ENCODE assay signal across 8 cellular contexts in the genomic region with DNA sequence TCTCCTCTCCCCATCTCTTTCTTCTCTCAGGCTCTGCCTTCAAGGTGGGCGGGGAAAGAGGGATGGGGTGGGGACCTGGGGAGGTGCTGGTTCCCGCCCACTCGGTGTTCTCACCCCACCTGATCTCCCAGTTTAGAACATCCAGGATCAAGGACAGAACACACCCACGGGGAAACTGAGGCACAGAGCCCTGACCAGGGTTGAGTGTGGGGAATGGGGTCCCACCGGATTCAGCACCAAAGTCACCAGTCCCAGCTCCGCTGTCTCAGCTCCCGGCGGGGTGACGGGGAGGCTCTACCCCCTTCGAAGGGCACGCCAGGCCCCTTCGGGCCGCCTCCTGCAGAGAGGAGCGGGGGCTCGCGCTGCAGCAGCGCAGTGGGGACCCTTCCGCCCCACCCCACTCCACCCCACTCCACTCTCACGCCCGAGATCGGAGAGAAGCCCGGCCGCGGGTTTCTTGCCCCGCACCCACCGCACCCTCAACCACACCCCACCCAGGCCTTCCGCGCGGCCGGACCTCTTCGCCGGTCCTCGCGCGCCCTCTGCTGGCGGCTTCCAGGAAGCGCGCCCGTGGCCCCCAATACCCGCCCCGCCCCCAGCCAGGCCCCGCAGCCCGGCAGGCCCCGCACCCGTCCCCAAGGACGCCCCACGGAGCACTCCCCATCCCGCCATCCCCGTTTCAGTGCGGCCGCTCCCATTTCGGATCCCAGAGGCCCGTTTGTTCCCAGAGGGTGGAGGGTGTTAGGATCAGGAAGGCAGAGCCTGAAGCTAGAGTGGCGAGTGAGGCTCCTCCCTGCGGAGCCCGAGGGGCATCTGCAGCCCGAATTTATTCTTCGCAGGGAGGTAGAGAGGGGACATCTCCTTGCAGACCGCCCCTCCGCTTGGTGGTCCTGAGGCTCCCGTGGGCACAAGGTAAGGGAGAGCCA. TPM values are rescaled to one million over a fixed set of nuclear protein-coding genes. Genes with fewer than 3 reads are reported as not detected.
A peak's percentile ranks its signal among the peaks of the same experiment; 100 is the strongest.
DNase-seq lines count a peak whose midpoint lies in the region; ATAC-seq and TF ChIP-seq lines count a peak whose summit lies in the region.

No MANE protein-coding gene starts in this region.

- H3K27ac ChIP-seq in heart right ventricle = peak overlapping the region in 1 of 10 donors; percentile 51

- 1% methylated on average over 61 of the region's 61 CpGs for WGBS in heart right ventricle, 2 donors

- DNase-seq in Caco-2 = peak; percentile 66 to 84
- peak; percentile 58 for DNase-seq in SKM-1 treated with dmso at 0.1 percent for 144 hours (lab: John Stamatoyannopoulos, UW; ENCODE audit: unreplicated experiment)
- peak; percentile 92 for DNase-seq in activated naive CD8-positive, alpha-beta T cell treated with anti-CD3 and anti-CD28 coated beads, Interleukin-2, amount 10 ng/mL, durations not matched to agents 7 days and 5 days
- peak; percentile 61 to 85 for DNase-seq in heart right ventricle
- DNase-seq in posterior cingulate gyrus = peak; percentile 62 to 97 (median 80)
- DNase-seq in type B pancreatic cell (ENCODE audit: extremely low spot score, unreplicated experiment) = peak; percentile 87

- H3K27ac Mint-ChIP-seq in Caco-2 (ENCODE audit: unreplicated experiment) (no peak overlapping the region), type B pancreatic cell (peak overlapping the region; percentile 29)
- H3K27ac Mint-ChIP-seq in activated naive CD8-positive, alpha-beta T cell treated with anti-CD3 and anti-CD28 coated beads, Interleukin-2, amount 10 ng/mL, durations not matched to agents 7 days and 5 days = no peak overlapping the region

- H3K4me1 ChIP-seq in Caco-2 = peaks cover 6% of the 10 kb centered on the region; the same call in 1 of the 2 replicates
- peaks cover 8 to 30% (median 21%) of the 10 kb centered on the region in 9 donors for H3K4me1 ChIP-seq in heart right ventricle

- H3K4me1 Mint-ChIP-seq in Caco-2 (ENCODE audit: low read depth, unreplicated experiment) (no peaks in the 10 kb centered on the region), type B pancreatic cell (ENCODE audit: unreplicated experiment) (peaks cover 8% of the 10 kb centered on the region)
- peaks cover 10% of the 10 kb centered on the region for H3K4me1 Mint-ChIP-seq in activated naive CD8-positive, alpha-beta T cell treated with anti-CD3 and anti-CD28 coated beads, Interleukin-2, amount 10 ng/mL, durations not matched to agents 7 days and 5 days

- ATAC-seq in GM21381 (IDR thresholded peaks at IDR 0.05; ENCODE audit: unreplicated experiment) (peak; percentile 78), heart right ventricle (peak; percentile 72 to 93 (median 90))
- peak; percentile 74 for ATAC-seq in activated naive CD8-positive, alpha-beta T cell treated with anti-CD3 and anti-CD28 coated beads, Interleukin-2, amount 10 ng/mL, durations not matched to agents 7 days and 5 days (ENCODE audit: low read depth)

- TF ChIP-seq RAD21 in Ishikawa (IDR thresholded peaks at IDR 0.05; ENCODE audit: low read depth) = peak; percentile 89

- H3K36me3 ChIP-seq in Caco-2 (ENCODE audit: control insufficient read depth, insufficient read depth, low read length) (no peaks in the 10 kb centered on the region), heart right ventricle (no peaks in the 10 kb centered on the region)

- CTCF ChIA-PET in Caco-2 (lab: Charles Lee) = interaction anchor here (0.6 to 2.8 kb wide), 21 partner anchors 10 to 1524 kb away, joined by 3 to 21 read pairs (median 5); a partner anchor contains a TSS

- H3K9me3 Mint-ChIP-seq in Caco-2 (ENCODE audit: unreplicated experiment) (no peaks in the 10 kb centered on the region), type B pancreatic cell (no peaks in the 10 kb centered on the region)
- H3K9me3 Mint-ChIP-seq in activated naive CD8-positive, alpha-beta T cell treated with anti-CD3 and anti-CD28 coated beads, Interleukin-2, amount 10 ng/mL, durations not matched to agents 7 days and 5 days = no peaks in the 10 kb centered on the region

- no TSS peak for BruUV-seq in Caco-2 (replicated peaks; lab: Mats Ljungman, UMichigan)

- H3K4me3 ChIP-seq in Caco-2 (ENCODE audit: low read depth, low read length) (peak overlapping the region; percentile 58), heart right ventricle (peak overlapping the region; percentile 41 to 79 (median 56))

- H3K4me3 Mint-ChIP-seq in Caco-2 (ENCODE audit: unreplicated experiment) (peak overlapping the region; percentile 81), type B pancreatic cell (peak overlapping the region; percentile 82)
- peak overlapping the region; percentile 78 for H3K4me3 Mint-ChIP-seq in activated naive CD8-positive, alpha-beta T cell treated with anti-CD3 and anti-CD28 coated beads, Interleukin-2, amount 10 ng/mL, durations not matched to agents 7 days and 5 days

- peaks cover 7% of the 10 kb centered on the region for H3K27me3 Mint-ChIP-seq in Caco-2 (ENCODE audit: insufficient read depth, unreplicated experiment)
- peaks cover 44% of the 10 kb centered on the region for H3K27me3 Mint-ChIP-seq in activated naive CD8-positive, alpha-beta T cell treated with anti-CD3 and anti-CD28 coated beads, Interleukin-2, amount 10 ng/mL, durations not matched to agents 7 days and 5 days
- peaks cover 66% of the 10 kb centered on the region for H3K27me3 Mint-ChIP-seq in type B pancreatic cell

- H3K36me3 Mint-ChIP-seq in Caco-2 (ENCODE audit: insufficient read depth, unreplicated experiment) (peaks cover 8% of the 10 kb centered on the region), type B pancreatic cell (no peaks in the 10 kb centered on the region)
- H3K36me3 Mint-ChIP-seq in activated naive CD8-positive, alpha-beta T cell treated with anti-CD3 and anti-CD28 coated beads, Interleukin-2, amount 10 ng/mL, durations not matched to agents 7 days and 5 days = no peaks in the 10 kb centered on the region

- no peak for TF ChIP-seq EP300 in Ishikawa (IDR thresholded peaks at IDR 0.05; ENCODE audit: borderline replicate concordance)

- H3K9me3 ChIP-seq in Caco-2 (no peaks in the 10 kb centered on the region), heart right ventricle (peaks cover 0 to 14% (median 11%) of the 10 kb centered on the region in 11 donors)

- intact Hi-C loops in Caco-2 (cut with micrococcal nuclease; ENCODE audit: unreplicated experiment) (loop anchor here (1.0 to 5.0 kb wide), 6 partner anchors 33 to 357 kb away; no protein-coding TSS in a partner anchor), heart right ventricle (cut with DNase I) (loop anchor here (1.0 to 10.0 kb wide), 13 partner anchors 38 to 408 kb away; no protein-coding TSS in a partner anchor), posterior cingulate gyrus (cut with DNase I) (loop anchor here (1.0 to 10.0 kb wide), 4 partner anchors 75 to 357 kb away; no protein-coding TSS in a partner anchor)

- no peaks in the 10 kb centered on the region for H3K27me3 ChIP-seq in Caco-2 (replicated peaks; ENCODE audit: control insufficient read depth, insufficient read depth, low read length)
- H3K27me3 ChIP-seq in heart right ventricle = peaks cover 7 to 50% (median 44%) of the 10 kb centered on the region in 7 donors

- peak; percentile 81 to 96 for TF ChIP-seq CTCF in Caco-2 (IDR thresholded peaks at IDR 0.05; ENCODE audit: insufficient read depth in 1 of 2, low read depth in 1 of 2, low read length in 1 of 2, severe bottlenecking in 1 of 2, unreplicated experiment in 1 of 2)
- peak; percentile 90 to 97 (median 94) for TF ChIP-seq CTCF in heart right ventricle (IDR thresholded peaks at IDR 0.05)
- peak; percentile 97 for TF ChIP-seq CTCF in type B pancreatic cell (conservative IDR thresholded peaks at IDR 0.05)

- POLR2A ChIA-PET in Caco-2 (lab: Charles Lee) = interaction anchor here (0.6 kb wide), 1 partner anchor 125 kb away, joined by 3 read pairs; no protein-coding TSS in a partner anchor
- POLR2A ChIA-PET in activated naive CD8-positive, alpha-beta T cell treated with anti-CD3 and anti-CD28 coated beads, Interleukin-2, amount 10 ng/mL, durations not matched to agents 7 days and 5 days (lab: Charles Lee) = interaction anchor here (1.4 to 1.5 kb wide), 2 partner anchors 11 to 283 kb away, joined by 3 to 4 read pairs; no protein-coding TSS in a partner anchor

TF ChIP-seq in Ishikawa, 13 proteins besides CTCF, POLR2A, EP300 and RAD21 (continues in another document):
- TF ChIP-seq YY1 (IDR thresholded peaks at IDR 0.05; ENCODE audit: low read depth) (no peak; the same call in 1 of the 2 replicates), FOXM1 (IDR thresholded peaks at IDR 0.05; ENCODE audit: borderline replicate concordance, low read depth) (peak; percentile 37; the same call in 1 of the 2 replicates), NFIC (IDR thresholded peaks at IDR 0.05) (no peak), TAF1 (IDR thresholded peaks at IDR 0.05; ENCODE audit: low read depth) (no peak), TEAD4 (IDR thresholded peaks at IDR 0.05) (peak; percentile 18; the same call in 1 of the 2 replicates), EGR1 (IDR thresholded peaks at IDR 0.05) (no peak), CREB1 (IDR thresholded peaks at IDR 0.05; ENCODE audit: low read depth) (no peak), TCF12 (IDR thresholded peaks at IDR 0.05; ENCODE audit: low read depth) (no peak; the same call in 1 of the 2 replicates)
- TF ChIP-seq, protein P1, sequence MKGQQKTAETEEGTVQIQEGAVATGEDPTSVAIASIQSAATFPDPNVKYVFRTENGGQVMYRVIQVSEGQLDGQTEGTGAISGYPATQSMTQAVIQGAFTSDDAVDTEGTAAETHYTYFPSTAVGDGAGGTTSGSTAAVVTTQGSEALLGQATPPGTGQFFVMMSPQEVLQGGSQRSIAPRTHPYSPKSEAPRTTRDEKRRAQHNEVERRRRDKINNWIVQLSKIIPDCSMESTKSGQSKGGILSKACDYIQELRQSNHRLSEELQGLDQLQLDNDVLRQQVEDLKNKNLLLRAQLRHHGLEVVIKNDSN (IDR thresholded peaks at IDR 0.05) = peak; percentile 31; the same call in 1 of the 2 replicates
- TF ChIP-seq, protein P2, sequence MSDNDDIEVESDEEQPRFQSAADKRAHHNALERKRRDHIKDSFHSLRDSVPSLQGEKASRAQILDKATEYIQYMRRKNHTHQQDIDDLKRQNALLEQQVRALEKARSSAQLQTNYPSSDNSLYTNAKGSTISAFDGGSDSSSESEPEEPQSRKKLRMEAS (IDR thresholded peaks at IDR 0.05) = peak; percentile 56; the same call in 1 of the 2 replicates

RNA-seq across cellular contexts. Expression of a gene that starts 18.0 kb away (rescaled TPM):
- total RNA-seq in Caco-2 (2022) (34.7 and 35.5 TPM in 2 replicates), heart right ventricle (10 to 100 TPM; 13.8 to 23.0 (median 17.1) TPM), type B pancreatic cell (ENCODE audit: low replicate concordance) (39.3 and 39.8 TPM in 2 replicates)
- total RNA-seq in activated naive CD8-positive, alpha-beta T cell treated with anti-CD3 and anti-CD28 coated beads, Interleukin-2, amount 10 ng/mL, durations not matched to agents 7 days and 5 days = 10 to 100 TPM; 34.9 to 37.7 TPM
- polyA plus RNA-seq in heart right ventricle = 10 to 100 TPM; 13.1 to 27.9 TPM

RNA-seq across cellular contexts. Expression of a gene that starts 18.0 kb away (rescaled TPM):
- total RNA-seq in Caco-2 (2022) (13.1 and 14.0 TPM in 2 replicates), heart right ventricle (10 to 100 TPM; 12.9 to 32.0 (median 24.6) TPM), type B pancreatic cell (ENCODE audit: low replicate concordance) (32.3 and 37.3 TPM in 2 replicates)
- 1 to 10 TPM; 4.0 to 5.5 TPM for total RNA-seq in activated naive CD8-positive, alpha-beta T cell treated with anti-CD3 and anti-CD28 coated beads, Interleukin-2, amount 10 ng/mL, durations not matched to agents 7 days and 5 days
- 10 to 100 TPM; 25.1 to 46.8 TPM for polyA plus RNA-seq in heart right ventricle
